In the genomic region with DNA sequence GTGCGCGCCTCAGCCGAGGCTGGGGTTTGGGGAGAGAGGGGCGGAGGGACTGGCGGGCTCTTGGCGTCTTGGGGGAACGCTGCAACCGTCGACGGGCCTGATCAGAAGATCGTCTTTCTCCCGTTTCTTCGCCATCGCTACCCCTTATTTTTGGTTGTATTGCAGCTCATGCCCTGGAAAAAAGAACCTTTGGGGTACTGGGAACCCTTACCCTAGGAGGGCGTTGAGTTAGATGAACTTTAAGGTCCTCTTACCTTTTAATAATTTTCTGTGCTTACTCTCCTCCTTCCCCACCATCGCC, we compare ENCODE assay signal across 8 cellular contexts. TPM values are rescaled to one million over a fixed set of nuclear protein-coding genes. Genes with fewer than 3 reads are reported as not detected.
A peak's percentile ranks its signal among the peaks of the same experiment; 100 is the strongest.
DNase-seq lines count a peak whose midpoint lies in the region; ATAC-seq and TF ChIP-seq lines count a peak whose summit lies in the region.

No MANE protein-coding gene starts in this region.

- TF ChIP-seq CTCF in MCF 10A (IDR thresholded peaks at IDR 0.05; ENCODE audit: unreplicated experiment) = no peak

- H3K36me3 Mint-ChIP-seq in activated T-cell treated with anti-CD3 and anti-CD28 coated beads, Interleukin-2, amount 50 U/mL, for 4 hours (ENCODE audit: insufficient read depth) = peaks cover 15% of the 10 kb centered on the region
- H3K36me3 Mint-ChIP-seq in MCF 10A (ENCODE audit: insufficient read depth, unreplicated experiment) (peaks cover 51% of the 10 kb centered on the region), naive B cell (peaks cover 7% of the 10 kb centered on the region in 2 donors)

- no TSS peak for BruUV-seq in MCF 10A (replicated peaks; lab: Mats Ljungman, UMichigan)

- H3K27me3 Mint-ChIP-seq in activated T-cell treated with anti-CD3 and anti-CD28 coated beads, Interleukin-2, amount 50 U/mL, for 4 hours (ENCODE audit: low read depth) = no peaks in the 10 kb centered on the region
- no peaks in the 10 kb centered on the region for H3K27me3 Mint-ChIP-seq in MCF 10A (ENCODE audit: insufficient read depth, unreplicated experiment)
- no peaks in the 10 kb centered on the region for H3K27me3 Mint-ChIP-seq in naive B cell

- H3K9me3 Mint-ChIP-seq in activated T-cell treated with anti-CD3 and anti-CD28 coated beads, Interleukin-2, amount 50 U/mL, for 4 hours = no peaks in the 10 kb centered on the region
- H3K9me3 Mint-ChIP-seq in MCF 10A (ENCODE audit: unreplicated experiment) = no peaks in the 10 kb centered on the region
- H3K9me3 Mint-ChIP-seq in naive B cell = no peaks in the 10 kb centered on the region

- POLR2A ChIA-PET in MCF 10A (lab: Yijun Ruan, JAX) = interaction anchor here (0.6 to 4.1 kb wide), 42 partner anchors 9 to 799 kb away, joined by 3 to 107 read pairs (median 7); a partner anchor contains a TSS

- H3K4me3 Mint-ChIP-seq in activated T-cell treated with anti-CD3 and anti-CD28 coated beads, Interleukin-2, amount 50 U/mL, for 4 hours = peak overlapping the region; percentile 100
- H3K4me3 Mint-ChIP-seq in MCF 10A (ENCODE audit: unreplicated experiment) (peak overlapping the region; percentile 97), naive B cell (peak overlapping the region; percentile 94 to 99 (median 98))

- H3K27ac Mint-ChIP-seq in MCF 10A (ENCODE audit: low read depth, unreplicated experiment) = peak overlapping the region; percentile 100
- H3K27ac Mint-ChIP-seq in naive B cell = peak overlapping the region; percentile 98 to 99 (median 99)

- CTCF ChIA-PET in MCF 10A (lab: Yijun Ruan, JAX) = interaction anchor here (0.6 to 3.1 kb wide), 17 partner anchors 10 to 1305 kb away, joined by 3 to 16 read pairs (median 4); a partner anchor contains a TSS

- ATAC-seq in activated T-cell treated with anti-CD3 and anti-CD28 coated beads, Interleukin-2, amount 50 U/mL, for 4 hours = peak; percentile 75 to 79
- peak in 1 of 2 donors; percentile 69 for ATAC-seq in naive B cell (ENCODE audit: low read depth in 2 of 2)
- ATAC-seq in HG02571 (IDR thresholded peaks at IDR 0.05; ENCODE audit: unreplicated experiment) = no peak

- peak; percentile 69 for DNase-seq in activated T-cell treated with anti-CD3 and anti-CD28 coated beads, Interleukin-2, amount 50 U/mL, for 4 hours
- no peak for DNase-seq in activated T-cell treated with anti-CD3 and anti-CD28 coated beads, Interleukin-2, amount 50 U/mL, for 48 hours
- DNase-seq in HuH-7.5 (ENCODE audit: low spot score) = peak; percentile 63
- no peak for DNase-seq in MCF 10A (ENCODE audit: unreplicated experiment)
- no peak for DNase-seq in naive B cell
- no peak for DNase-seq in CD1c-positive myeloid dendritic cell (ENCODE audit: extremely low spot score)
- no peak for DNase-seq in GOT3 (lab: John Stamatoyannopoulos, UW)

- H3K4me1 Mint-ChIP-seq in activated T-cell treated with anti-CD3 and anti-CD28 coated beads, Interleukin-2, amount 50 U/mL, for 4 hours (ENCODE audit: low read depth) = peaks cover 50% of the 10 kb centered on the region
- H3K4me1 Mint-ChIP-seq in MCF 10A (ENCODE audit: insufficient read depth, unreplicated experiment) (peaks cover 20% of the 10 kb centered on the region), naive B cell (peaks cover 39 to 62% (median 58%) of the 10 kb centered on the region in 3 donors)

- intact Hi-C loops in MCF 10A (cut with micrococcal nuclease) = no loop called here

RNA-seq across cellular contexts. Expression of a gene that starts 0.7 kb away (rescaled TPM):
- 10 to 100 TPM; 47.0 to 59.9 (median 50.5) TPM for total RNA-seq in activated T-cell treated with anti-CD3 and anti-CD28 coated beads, Interleukin-2, amount 50 U/mL, for 4 hours
- total RNA-seq in MCF 10A (2022) = 104 and 108 TPM in 2 replicates
- 100 to 1,000 TPM; 348 to 544 (median 403) TPM for polyA plus RNA-seq in naive B cell (ENCODE audit: low read depth in 6 of 6)

RNA-seq across cellular contexts. Expression of a gene that starts 40.7 kb away (rescaled TPM):
- total RNA-seq in activated T-cell treated with anti-CD3 and anti-CD28 coated beads, Interleukin-2, amount 50 U/mL, for 4 hours = not detected
- not detected in 2 replicates for total RNA-seq in MCF 10A (2022)
- polyA plus RNA-seq in naive B cell (ENCODE audit: low read depth in 6 of 6) = under 1 TPM in 3 of 6 donors, not detected in 3; 0.13 to 0.57 (median 0.49) TPM

RNA-seq across cellular contexts. Expression of a gene that starts 47.3 kb away (rescaled TPM):
- total RNA-seq in activated T-cell treated with anti-CD3 and anti-CD28 coated beads, Interleukin-2, amount 50 U/mL, for 4 hours = 1 to 10 TPM; 1.8 to 5.0 (median 2.5) TPM
- total RNA-seq in MCF 10A (2022) = not detected in 2 replicates
- 100 to 1,000 TPM in 1 of 6 donors, 10 to 100 TPM in 5; 49.7 to 105 (median 88.1) TPM for polyA plus RNA-seq in naive B cell (ENCODE audit: low read depth in 6 of 6)

RNA-seq across cellular contexts. Expression of a gene that starts 48.8 kb away (rescaled TPM):
- 100 to 1,000 TPM; 201 to 208 (median 202) TPM for total RNA-seq in activated T-cell treated with anti-CD3 and anti-CD28 coated beads, Interleukin-2, amount 50 U/mL, for 4 hours
- total RNA-seq in MCF 10A (2022) = 152 and 159 TPM in 2 replicates
- 100 to 1,000 TPM; 370 to 439 (median 392) TPM for polyA plus RNA-seq in naive B cell (ENCODE audit: low read depth in 6 of 6)

RNA-seq across cellular contexts. Expression of a gene that starts 52.5 kb away (rescaled TPM):
- total RNA-seq in activated T-cell treated with anti-CD3 and anti-CD28 coated beads, Interleukin-2, amount 50 U/mL, for 4 hours = 1 to 10 TPM; 2.2 to 4.8 (median 4.1) TPM
- 2.3 and 3.1 TPM in 2 replicates for total RNA-seq in MCF 10A (2022)
- polyA plus RNA-seq in naive B cell (ENCODE audit: low read depth in 6 of 6) = 1 to 10 TPM in 3 of 6 donors, under 1 TPM in 3; 0.67 to 2.5 (median 1.1) TPM

Comparison
In these comparisons a context has a peak if more than half of its experiments do, and no peak if none do; other contexts are left out.
1. DNase-seq: peak in activated T-cell treated with anti-CD3 and anti-CD28 coated beads, Interleukin-2, amount 50 U/mL, for 4 hours (single experiment) and HuH-7.5 (single experiment); none in activated T-cell treated with anti-CD3 and anti-CD28 coated beads, Interleukin-2, amount 50 U/mL, for 48 hours (0 of 2), MCF 10A (single experiment), naive B cell (single experiment), CD1c-positive myeloid dendritic cell (single experiment) and GOT3 (single experiment).
2. Peak in every context shown above with its lines, with median percentiles within 50 percentile points of each other: H3K4me3 Mint-ChIP-seq.